Comparison of ENCODE assay signal across 17 cellular contexts in the genomic region with DNA sequence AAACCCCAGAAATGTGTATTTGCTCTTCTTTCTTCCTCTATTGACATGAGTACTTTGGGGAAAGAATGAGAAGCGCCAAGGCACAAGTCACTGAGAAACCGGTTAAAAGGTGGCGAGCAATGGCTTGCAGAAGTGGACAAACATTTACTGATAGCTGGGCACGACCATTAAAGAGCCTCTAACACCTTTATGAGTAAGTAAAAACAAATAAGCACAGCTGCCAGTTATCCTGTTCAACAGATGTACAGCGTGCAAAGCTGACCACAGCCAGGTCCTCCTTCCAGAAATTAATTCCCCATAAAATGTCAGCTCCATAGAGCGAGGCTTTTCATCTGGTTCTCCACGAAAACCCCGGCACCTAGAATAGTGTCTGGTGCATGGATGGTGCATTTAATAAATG.
DNase-seq lines count a peak whose midpoint lies in the region; ATAC-seq, FAIRE-seq and TF ChIP-seq lines count a peak whose summit lies in the region.
"Had no signal": no experiment of that assay in that cellular context is flagged by ENCODE, and none has a peak within 500 bp of the region (broad histone marks: within the 10 kb centered on the region; RNA-seq: fewer than 3 reads in every experiment).

No MANE protein-coding gene starts in this region.

- H3K4me3 ChIP-seq in ascending aorta (no peak overlapping the region), prostate gland (no peak overlapping the region), H7 (ENCODE audit: insufficient read depth, low read depth, low read length) (no peak overlapping the region), Peyer's patch (no peak overlapping the region)
- H3K4me3 ChIP-seq: BLaER1, GM12878, MG63, pancreas, testis had no signal

- intact Hi-C loops in ascending aorta (cut with DNase I) (no loop called here), prostate gland (cut with DNase I) (no loop called here)

- TF ChIP-seq CTCF in ascending aorta (IDR thresholded peaks at IDR 0.05): no peak
- TF ChIP-seq CTCF in prostate gland (IDR thresholded peaks at IDR 0.05): no peak
- TF ChIP-seq CTCF in D721Med (IDR thresholded peaks at IDR 0.05; ENCODE audit: insufficient read depth, missing control alignments): no peak
- TF ChIP-seq CTCF in Peyer's patch (IDR thresholded peaks at IDR 0.05): no peak

- H3K9me3 ChIP-seq in ascending aorta (no peaks in the 10 kb centered on the region), prostate gland (no peaks in the 10 kb centered on the region), Peyer's patch (no peaks in the 10 kb centered on the region)
- H3K9me3 ChIP-seq: BLaER1, MG63, pancreas, testis had no signal

- H3K27ac ChIP-seq in ascending aorta (peak overlapping the region; percentile 35 to 86), prostate gland (peak overlapping the region; percentile 61 to 74), Peyer's patch (peak overlapping the region in 2 of 4 donors; percentile 44 to 71)
- H3K27ac ChIP-seq: BLaER1, pancreas had no signal

- no peak for FAIRE-seq in D721Med (lab: Jason Lieb, UNC)
- FAIRE-seq: GM12878, pancreas had no signal

- no peaks in the 10 kb centered on the region for H3K27me3 ChIP-seq in ascending aorta
- H3K27me3 ChIP-seq in prostate gland (replicated peaks; ENCODE audit: insufficient read depth): no peaks in the 10 kb centered on the region
- no peaks in the 10 kb centered on the region for H3K27me3 ChIP-seq in H7 (ENCODE audit: control insufficient read depth, insufficient read depth, low read length)
- H3K27me3 ChIP-seq in Peyer's patch: no peaks in the 10 kb centered on the region
- H3K27me3 ChIP-seq: BLaER1, MG63, pancreas, testis had no signal

- no peak for ATAC-seq in GM18520 (IDR thresholded peaks at IDR 0.05; ENCODE audit: unreplicated experiment)
- ATAC-seq: effector memory CD8-positive, alpha-beta T cell; WTC11 had no signal

- H3K36me3 ChIP-seq in ascending aorta: no peaks in the 10 kb centered on the region
- no peaks in the 10 kb centered on the region for H3K36me3 ChIP-seq in prostate gland
- peaks cover 4% of the 10 kb centered on the region for H3K36me3 ChIP-seq in H7 (replicated peaks; ENCODE audit: control insufficient read depth, insufficient read depth, low read length)
- peaks cover 0 to 14% (median 0%) of the 10 kb centered on the region in 3 donors for H3K36me3 ChIP-seq in Peyer's patch
- H3K36me3 ChIP-seq: pancreas had no signal

- WGBS in prostate gland: 25% methylated on average over 8 of the region's 8 CpGs

- peak; percentile 90 for DNase-seq in DMS153 (lab: John Stamatoyannopoulos, UW)
- peak; percentile 57 for DNase-seq in NCI-H1092 (lab: John Stamatoyannopoulos, UW)
- no peak for DNase-seq in ascending aorta (ENCODE audit: low spot score in 2 of 2)
- DNase-seq in prostate gland (ENCODE audit: low spot score): no peak
- DNase-seq in H7: no peak
- no peak for DNase-seq in D721Med (ENCODE audit: insufficient read length, low spot score)
- DNase-seq in Peyer's patch: no peak
- DNase-seq: activated naive CD4-positive, alpha-beta T cell treated with anti-CD3 and anti-CD28 coated beads, Interleukin-2, amount 50 U/mL, for 16 hours; effector memory CD8-positive, alpha-beta T cell; foreskin melanocyte; MG63; pancreas; testis had no signal

- peaks cover 21 to 60% of the 10 kb centered on the region in 2 donors for H3K4me1 ChIP-seq in ascending aorta
- H3K4me1 ChIP-seq in prostate gland (replicated peaks): no peaks in the 10 kb centered on the region
- H3K4me1 ChIP-seq in Peyer's patch: peaks cover 0 to 50% (median 4%) of the 10 kb centered on the region in 4 donors
- H3K4me1 ChIP-seq: pancreas had no signal

- TF ChIP-seq POLR2A in prostate gland (IDR thresholded peaks at IDR 0.05) (no peak), Peyer's patch (IDR thresholded peaks at IDR 0.05) (no peak)

Comparison
In these comparisons a context has a peak if more than half of its experiments do, and no peak if none do; other contexts are left out.
1. DNase-seq: peak in DMS153 (single experiment) and NCI-H1092 (single experiment); none in ascending aorta (0 of 2), prostate gland (single experiment), H7 (single experiment), D721Med (single experiment) and Peyer's patch (0 of 3).